7 cellular contexts compared by ENCODE assay signal in genomic region chr1:11473635-11474034, GRCh38. TPM values are rescaled to one million over a fixed set of nuclear protein-coding genes. Genes with fewer than 3 reads are reported as not detected.
DNase-seq lines count a peak whose midpoint lies in the region; ATAC-seq lines count a peak whose summit lies in the region.

No MANE protein-coding gene starts in this region.

- H3K9me3 Mint-ChIP-seq in activated naive CD8-positive, alpha-beta T cell treated with anti-CD3 and anti-CD28 coated beads, Interleukin-2, amount 10 ng/mL, durations not matched to agents 7 days and 5 days: no peaks in the 10 kb centered on the region

- DNase-seq in EH (ENCODE audit: low read depth) (peak; percentile 44), HuH-7.5 (ENCODE audit: low spot score) (peak; percentile 59), lung microvascular endothelial cell (ENCODE audit: low read depth in 2 of 2) (peak; percentile 24 to 35), NCI-H1092 (lab: John Stamatoyannopoulos, UW) (no peak), DMS114 treated with DMSO at 0.1 percent for 48 hours (lab: John Stamatoyannopoulos, UW; ENCODE audit: unreplicated experiment) (no peak)
- DNase-seq in activated naive CD8-positive, alpha-beta T cell treated with anti-CD3 and anti-CD28 coated beads, Interleukin-2, amount 10 ng/mL, durations not matched to agents 7 days and 5 days: peak; percentile 48

- H3K36me3 Mint-ChIP-seq in activated naive CD8-positive, alpha-beta T cell treated with anti-CD3 and anti-CD28 coated beads, Interleukin-2, amount 10 ng/mL, durations not matched to agents 7 days and 5 days: no peaks in the 10 kb centered on the region

- peaks cover 15% of the 10 kb centered on the region for H3K27me3 Mint-ChIP-seq in activated naive CD8-positive, alpha-beta T cell treated with anti-CD3 and anti-CD28 coated beads, Interleukin-2, amount 10 ng/mL, durations not matched to agents 7 days and 5 days

- ATAC-seq in activated naive CD8-positive, alpha-beta T cell treated with anti-CD3 and anti-CD28 coated beads, Interleukin-2, amount 10 ng/mL, durations not matched to agents 7 days and 5 days (ENCODE audit: low read depth): no peak
- ATAC-seq in HG02852 (IDR thresholded peaks at IDR 0.05; ENCODE audit: unreplicated experiment): no peak

- H3K4me1 Mint-ChIP-seq in activated naive CD8-positive, alpha-beta T cell treated with anti-CD3 and anti-CD28 coated beads, Interleukin-2, amount 10 ng/mL, durations not matched to agents 7 days and 5 days: no peaks in the 10 kb centered on the region

- no peak overlapping the region for H3K27ac Mint-ChIP-seq in activated naive CD8-positive, alpha-beta T cell treated with anti-CD3 and anti-CD28 coated beads, Interleukin-2, amount 10 ng/mL, durations not matched to agents 7 days and 5 days

- H3K4me3 Mint-ChIP-seq in activated naive CD8-positive, alpha-beta T cell treated with anti-CD3 and anti-CD28 coated beads, Interleukin-2, amount 10 ng/mL, durations not matched to agents 7 days and 5 days: no peak overlapping the region

- POLR2A ChIA-PET in activated naive CD8-positive, alpha-beta T cell treated with anti-CD3 and anti-CD28 coated beads, Interleukin-2, amount 10 ng/mL, durations not matched to agents 7 days and 5 days (lab: Charles Lee): no interaction called here

RNA-seq across cellular contexts. Expression of gene DISP3, which starts 5.3 kb away (rescaled TPM):
- under 1 TPM; 0.44 to 0.60 TPM for total RNA-seq in activated naive CD8-positive, alpha-beta T cell treated with anti-CD3 and anti-CD28 coated beads, Interleukin-2, amount 10 ng/mL, durations not matched to agents 7 days and 5 days
- under 0.01 TPM in 2 replicates for total RNA-seq in lung microvascular endothelial cell

Comparison
In these comparisons a context has a peak if more than half of its experiments do, and no peak if none do; other contexts are left out.
1. DNase-seq: peak in EH (single experiment), HuH-7.5 (single experiment), activated naive CD8-positive, alpha-beta T cell treated with anti-CD3 and anti-CD28 coated beads, Interleukin-2, amount 10 ng/mL, durations not matched to agents 7 days and 5 days (single experiment) and lung microvascular endothelial cell (2 of 2); none in NCI-H1092 (single experiment) and DMS114 treated with DMSO at 0.1 percent for 48 hours (single experiment).